9 cellular contexts compared by ENCODE assay signal in genomic region chr11:534197-534591, GRCh38.
A peak's percentile ranks its signal among the peaks of the same experiment; 100 is the strongest.
DNase-seq lines count a peak whose midpoint lies in the region; ATAC-seq, FAIRE-seq and TF ChIP-seq lines count a peak whose summit lies in the region.
"Had no signal": no experiment of that assay in that cellular context is flagged by ENCODE, and none has a peak within 500 bp of the region (broad histone marks: within the 10 kb centered on the region; RNA-seq: fewer than 3 reads in every experiment).

No MANE protein-coding gene starts in this region.

- H3K27me3 Mint-ChIP-seq in effector memory CD8-positive, alpha-beta T cell: no peaks in the 10 kb centered on the region
- H3K27me3 Mint-ChIP-seq in nephron (ENCODE audit: low read depth): peaks cover 18% of the 10 kb centered on the region

- no peak for DNase-seq in AG09309 (ENCODE audit: low read depth)
- DNase-seq in NB4 (ENCODE audit: low read depth): no peak
- DNase-seq in effector memory CD8-positive, alpha-beta T cell: no peak
- DNase-seq in RCC 7860 (ENCODE audit: low spot score): no peak
- no peak for DNase-seq in NCI-H1694 treated with DMSO at 0.1 percent for 48 hours (lab: John Stamatoyannopoulos, UW)
- DNase-seq in NCI-H524 treated with DMSO at 0.1 percent for 48 hours (lab: John Stamatoyannopoulos, UW): no peak
- DNase-seq in islet precursor cell: no peak
- DNase-seq: NCI-H1092 treated with DMSO at 0.1 percent for 48 hours had no signal

- H3K4me1 Mint-ChIP-seq in effector memory CD8-positive, alpha-beta T cell (ENCODE audit: low read depth in 2 of 2): peaks cover 14 to 18% of the 10 kb centered on the region in 2 donors
- peaks cover 4% of the 10 kb centered on the region for H3K4me1 Mint-ChIP-seq in nephron

- H3K4me3 ChIP-seq in AG09309 (ENCODE audit: control insufficient read depth, low read depth, low read length) (peak overlapping the region; percentile 87), NB4 (ENCODE audit: low read depth, low read length) (peak overlapping the region; percentile 57)

- H3K36me3 Mint-ChIP-seq in effector memory CD8-positive, alpha-beta T cell (ENCODE audit: insufficient read depth): peaks cover 40% of the 10 kb centered on the region
- no peaks in the 10 kb centered on the region for H3K36me3 Mint-ChIP-seq in nephron (ENCODE audit: low read depth)

- peak overlapping the region; percentile 67 to 71 for H3K4me3 Mint-ChIP-seq in effector memory CD8-positive, alpha-beta T cell
- peak overlapping the region; percentile 74 to 79 (median 75) for H3K4me3 Mint-ChIP-seq in nephron

- no peak for FAIRE-seq in RCC 7860 (lab: Jason Lieb, UNC)

- H3K27ac Mint-ChIP-seq in effector memory CD8-positive, alpha-beta T cell: peak overlapping the region in 1 of 2 donors; percentile 35
- no peak overlapping the region for H3K27ac Mint-ChIP-seq in nephron

- no peak for TF ChIP-seq POLR2A in NB4 (IDR thresholded peaks at IDR 0.05; ENCODE audit: extremely low read depth, insufficient read length)

- ATAC-seq in effector memory CD8-positive, alpha-beta T cell (replicated peaks): no peak

- H3K9me3 Mint-ChIP-seq in effector memory CD8-positive, alpha-beta T cell: no peaks in the 10 kb centered on the region
- H3K9me3 Mint-ChIP-seq in nephron: no peaks in the 10 kb centered on the region

- TF ChIP-seq CTCF in AG09309 (IDR thresholded peaks at IDR 0.05; ENCODE audit: control insufficient read depth, insufficient read depth, low read depth, low read length, missing control alignments) (no peak), NB4 (IDR thresholded peaks at IDR 0.05; ENCODE audit: low read depth, low read length) (no peak), nephron (IDR thresholded peaks at IDR 0.05; ENCODE audit: unreplicated experiment in 3 of 3) (no peak)
